In the genomic region with DNA sequence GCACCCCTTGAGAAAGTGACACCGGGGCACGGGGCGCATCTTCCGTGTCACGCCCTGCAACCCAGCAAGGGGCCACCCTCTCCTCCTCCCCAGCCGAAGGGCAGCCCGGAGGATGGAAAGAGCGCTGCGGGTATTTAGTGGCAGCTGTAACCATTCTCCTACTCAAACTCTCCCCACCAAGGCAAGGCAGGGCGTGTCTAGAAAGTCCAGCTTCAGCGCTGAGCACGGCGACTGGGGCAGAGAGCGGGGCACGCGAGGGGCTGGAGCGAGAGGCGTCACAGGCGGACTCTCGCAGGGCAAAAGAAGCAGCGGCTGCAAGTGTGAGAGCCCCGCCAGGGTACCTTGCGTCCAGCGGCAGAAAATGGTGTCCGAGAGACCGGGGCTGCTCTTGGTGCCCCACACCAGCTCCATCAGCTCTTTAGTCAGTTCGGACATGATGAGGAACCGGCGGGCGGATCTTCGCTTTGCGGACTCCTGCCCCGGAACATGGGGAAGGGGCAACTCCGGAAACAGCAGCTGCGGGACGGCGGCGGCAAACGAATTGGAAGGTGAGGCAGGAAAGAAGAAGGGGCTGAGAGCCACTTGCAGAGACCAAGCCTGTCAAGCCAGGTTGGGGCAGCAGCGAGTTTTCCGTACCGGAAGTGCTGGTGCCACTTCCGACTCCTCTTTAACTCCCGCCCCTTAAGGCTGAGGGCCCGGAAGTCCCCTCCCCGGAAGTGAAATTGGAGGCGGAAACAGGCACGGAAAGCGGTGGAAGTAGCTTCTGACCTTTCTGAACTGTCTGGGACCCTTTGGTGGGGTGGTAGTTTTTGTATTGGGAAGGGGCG, we compare ENCODE assay signal across 8 cellular contexts. TPM values are rescaled to one million over a fixed set of nuclear protein-coding genes. Genes with fewer than 3 reads are reported as not detected.
DNase-seq lines count a peak whose midpoint lies in the region; ATAC-seq, FAIRE-seq and TF ChIP-seq lines count a peak whose summit lies in the region.

A gene (minus strand): TSS at position 643 of the 827 bp plus-strand sequence. CDS start 208 bp downstream, at position 435.

- peak within 1 kb of the TSS; percentile 89 to 98 (median 96) for H3K4me3 ChIP-seq in BLaER1 treated with 17β-estradiol and CSF1 and Interleukin-3, amounts not matched to agents 10 nM and 100 nM
- H3K4me3 ChIP-seq in lower leg skin (ENCODE audit: low read depth, poor library complexity, severe bottlenecking) = peak within 1 kb of the TSS; percentile 87

- peaks cover 0 to 10% (median 4%) of the 10 kb centered on the region in 11 experiments; a peak in 7 of 22 replicates for H3K9me3 ChIP-seq in BLaER1 treated with 17β-estradiol and CSF1 and Interleukin-3, amounts not matched to agents 10 nM and 100 nM (replicated peaks in 1 of 11)

- peak within 1 kb of the TSS; percentile 63 to 84 (median 80) for H3K27ac ChIP-seq in BLaER1 treated with 17β-estradiol and CSF1 and Interleukin-3, amounts not matched to agents 10 nM and 100 nM

- peaks cover 0 to 36% (median 22%) of the 10 kb centered on the region in 11 experiments; a peak in 12 of 22 replicates for H4K20me1 ChIP-seq in BLaER1 treated with 17β-estradiol and CSF1 and Interleukin-3, amounts not matched to agents 10 nM and 100 nM

- intact Hi-C loops in lower leg skin (cut with DNase I; ENCODE audit: low total_unique reads) = no loop called here

- 0 to 1% methylated on average over 44 to 50 of the region's 50 CpGs for WGBS in lower leg skin, 2 donors

- peak; percentile 85 for ATAC-seq in HG03442 (IDR thresholded peaks at IDR 0.05; ENCODE audit: unreplicated experiment)

- FAIRE-seq in GM19239 (lab: Jason Lieb, UNC) = peak; percentile 97

- no peaks in the 10 kb centered on the region for H3K27me3 ChIP-seq in BLaER1 treated with 17β-estradiol and CSF1 and Interleukin-3, amounts not matched to agents 10 nM and 100 nM

- H3K9ac ChIP-seq in BLaER1 treated with 17β-estradiol and CSF1 and Interleukin-3, amounts not matched to agents 10 nM and 100 nM = peak within 1 kb of the TSS; percentile 78 to 87 (median 85)

- no peak for TF ChIP-seq POLR2A in lower leg skin (IDR thresholded peaks at IDR 0.05)

- TF ChIP-seq CTCF in lower leg skin (IDR thresholded peaks at IDR 0.05) = no peak

- peaks cover 0 to 7% (median 5%) of the 10 kb centered on the region in 11 experiments; a peak in 12 of 22 replicates for H3K36me3 ChIP-seq in BLaER1 treated with 17β-estradiol and CSF1 and Interleukin-3, amounts not matched to agents 10 nM and 100 nM

- peak within 1 kb of the TSS; percentile 70 to 91 (median 87) for H3K4me2 ChIP-seq in BLaER1 treated with 17β-estradiol and CSF1 and Interleukin-3, amounts not matched to agents 10 nM and 100 nM

- H3K4me1 ChIP-seq in BLaER1 treated with 17β-estradiol and CSF1 and Interleukin-3, amounts not matched to agents 10 nM and 100 nM = peaks cover 29 to 45% (median 36%) of the 10 kb centered on the region in 10 experiments

- DNase-seq in GM19239 (ENCODE audit: insufficient read length, low spot score) = peak; percentile 58
- DNase-seq in NCI-H82 (lab: John Stamatoyannopoulos, UW) = peak; percentile 89
- peak; percentile 79 to 83 for DNase-seq in activated CD4-positive, alpha-beta T cell treated with anti-CD3 and anti-CD28 coated beads, Interleukin-2, amount 50 U/mL, for 48 hours
- DNase-seq in ecto neural progenitor cell (ENCODE audit: low spot score) = peak; percentile 81
- peak; percentile 83 to 94 for DNase-seq in lower leg skin (ENCODE audit: low spot score in 2 of 2)
- peak; percentile 73 to 82 for DNase-seq in stimulated activated CD4-positive, alpha-beta T cell treated with anti-CD3 and anti-CD28 coated beads, Interleukin-4, amount 100 ng/mL, for 4 hours

RNA-seq across cellular contexts. Expression of the gene that starts here (rescaled TPM):
- 10 to 100 TPM; 14.6 to 23.5 (median 21.3) TPM for total RNA-seq in lower leg skin

Comparison
In these comparisons a context has a peak if more than half of its experiments do, and no peak if none do; other contexts are left out.
1. Peak in every context shown above with its lines: DNase-seq, ATAC-seq, H3K4me3 ChIP-seq and H3K27ac ChIP-seq.